10 cellular contexts compared by ENCODE assay signal in genomic region chr2:33426666-33427231, GRCh38. TPM values are rescaled to one million over a fixed set of nuclear protein-coding genes. Genes with fewer than 3 reads are reported as not detected.
A peak's percentile ranks its signal among the peaks of the same experiment; 100 is the strongest.
DNase-seq lines count a peak whose midpoint lies in the region; ATAC-seq and TF ChIP-seq lines count a peak whose summit lies in the region.
"Had no signal": no experiment of that assay in that cellular context is flagged by ENCODE, and none has a peak within 500 bp of the region (broad histone marks: within the 10 kb centered on the region; RNA-seq: fewer than 3 reads in every experiment).

No MANE protein-coding gene starts in this region.

- H3K27me3 Mint-ChIP-seq in Caco-2 (ENCODE audit: insufficient read depth, unreplicated experiment): peaks cover 5% of the 10 kb centered on the region

- no peaks in the 10 kb centered on the region for H3K9me3 Mint-ChIP-seq in Caco-2 (ENCODE audit: unreplicated experiment)

- CTCF ChIA-PET in Caco-2 (lab: Charles Lee): no interaction called here

- H3K36me3 Mint-ChIP-seq in Caco-2 (ENCODE audit: insufficient read depth, unreplicated experiment): no peaks in the 10 kb centered on the region
- H3K36me3 Mint-ChIP-seq: activated naive CD8-positive, alpha-beta T cell treated with anti-CD3 and anti-CD28 coated beads, Interleukin-2, amount 10 ng/mL, durations not matched to agents 7 days and 5 days had no signal

- H3K4me3 Mint-ChIP-seq in Caco-2 (ENCODE audit: unreplicated experiment): no peak overlapping the region
- H3K4me3 Mint-ChIP-seq: activated naive CD8-positive, alpha-beta T cell treated with anti-CD3 and anti-CD28 coated beads, Interleukin-2, amount 10 ng/mL, durations not matched to agents 7 days and 5 days had no signal

- H3K27me3 ChIP-seq in MG63 (no peaks in the 10 kb centered on the region), Caco-2 (replicated peaks; ENCODE audit: control insufficient read depth, insufficient read depth, low read length) (no peaks in the 10 kb centered on the region)
- H3K27me3 ChIP-seq: upper lobe of left lung had no signal

- H3K4me1 Mint-ChIP-seq in Caco-2 (ENCODE audit: low read depth, unreplicated experiment): no peaks in the 10 kb centered on the region

- peak; percentile 5 for DNase-seq in COLO668 (lab: John Stamatoyannopoulos, UW; ENCODE audit: unreplicated experiment)
- peak; percentile 94 for DNase-seq in MG63
- DNase-seq in astrocyte of the hippocampus (ENCODE audit: low read depth, low spot score): peak; percentile 95
- DNase-seq in left kidney (ENCODE audit: low read depth, low spot score): peak; percentile 25
- DNase-seq in Caco-2: no peak
- no peak for DNase-seq in activated T-cell treated with anti-CD3 and anti-CD28 coated beads, Interleukin-2, amount 50 U/mL, for 48 hours
- no peak for DNase-seq in stimulated activated CD4-positive, alpha-beta T cell treated with anti-CD3 and anti-CD28 coated beads, Interleukin-12 subunit alpha, Interleukin-12 subunit beta, amount 100 ng/mL, for 4 hours
- DNase-seq: activated naive CD8-positive, alpha-beta T cell treated with anti-CD3 and anti-CD28 coated beads, Interleukin-2, amount 10 ng/mL, durations not matched to agents 7 days and 5 days had no signal

- no peak for ATAC-seq in activated CD4-positive, CD25-positive, alpha-beta regulatory T cell treated with anti-CD3 and anti-CD28 coated beads, Interleukin-2, amount 50 U/mL, for 24 hours

- no peak for TF ChIP-seq CTCF in Caco-2 (IDR thresholded peaks at IDR 0.05; ENCODE audit: insufficient read depth in 1 of 2, low read depth in 1 of 2, low read length in 1 of 2, severe bottlenecking in 1 of 2, unreplicated experiment in 1 of 2)

- H3K36me3 ChIP-seq in MG63: no peaks in the 10 kb centered on the region
- no peaks in the 10 kb centered on the region for H3K36me3 ChIP-seq in Caco-2 (ENCODE audit: control insufficient read depth, insufficient read depth, low read length)
- H3K36me3 ChIP-seq: upper lobe of left lung had no signal

- POLR2A ChIA-PET in Caco-2 (lab: Charles Lee): no interaction called here

- H3K4me3 ChIP-seq in MG63: no peak overlapping the region
- no peak overlapping the region for H3K4me3 ChIP-seq in Caco-2 (ENCODE audit: low read depth, low read length)
- H3K4me3 ChIP-seq: upper lobe of left lung had no signal

- H3K27ac Mint-ChIP-seq in Caco-2 (ENCODE audit: unreplicated experiment): no peak overlapping the region
- H3K27ac Mint-ChIP-seq: activated naive CD8-positive, alpha-beta T cell treated with anti-CD3 and anti-CD28 coated beads, Interleukin-2, amount 10 ng/mL, durations not matched to agents 7 days and 5 days had no signal

- no peaks in the 10 kb centered on the region; the same call in 1 of the 2 replicates for H3K9me3 ChIP-seq in MG63
- H3K9me3 ChIP-seq in Caco-2: no peaks in the 10 kb centered on the region
- H3K9me3 ChIP-seq: upper lobe of left lung had no signal

- BruUV-seq in Caco-2 (replicated peaks; lab: Mats Ljungman, UMichigan): no TSS peak

- intact Hi-C loops in Caco-2 (cut with micrococcal nuclease; ENCODE audit: unreplicated experiment): no loop called here

- H3K4me1 ChIP-seq in Caco-2: no peaks in the 10 kb centered on the region
- H3K4me1 ChIP-seq: upper lobe of left lung had no signal

RNA-seq across cellular contexts. Expression of gene RASGRP3, which starts 49.7 kb away (rescaled TPM):
- total RNA-seq in MG63 (2014; rRNA removed; shearing (Covaris generic); ENCODE audit: low replicate concordance): 3.4 and 3.9 TPM in 2 replicates
- 9.2 and 12.2 TPM in 2 replicates for total RNA-seq in Caco-2 (2022)

Comparison
In these comparisons a context has a peak if more than half of its experiments do, and no peak if none do; other contexts are left out.
1. DNase-seq: peak in COLO668 (single experiment), MG63 (single experiment), astrocyte of the hippocampus (single experiment) and left kidney (single experiment); none in Caco-2 (0 of 2), activated T-cell treated with anti-CD3 and anti-CD28 coated beads, Interleukin-2, amount 50 U/mL, for 48 hours (0 of 2) and stimulated activated CD4-positive, alpha-beta T cell treated with anti-CD3 and anti-CD28 coated beads, Interleukin-12 subunit alpha, Interleukin-12 subunit beta, amount 100 ng/mL, for 4 hours (single experiment).